ENCODE assay signal across 1 cellular context in the genomic region with DNA sequence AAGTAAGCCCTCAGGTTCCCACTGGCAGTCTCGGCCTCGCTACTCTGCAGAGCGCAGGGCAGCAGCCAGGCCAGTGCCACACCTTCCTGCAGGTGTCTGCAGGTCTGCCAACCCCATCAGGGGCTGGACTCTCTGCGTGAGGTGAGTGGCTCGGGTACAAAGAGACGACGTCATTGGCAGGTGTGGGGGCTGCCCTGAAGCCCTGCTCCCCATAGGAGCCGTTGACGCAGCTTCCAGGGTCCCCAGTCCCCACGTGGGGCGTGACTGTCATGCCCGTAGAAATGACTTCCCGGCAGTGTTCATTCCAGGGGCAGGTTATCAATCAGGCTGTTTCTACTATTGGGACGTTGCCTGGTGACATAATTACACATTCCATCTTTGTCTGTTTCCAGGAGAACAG.
TF ChIP-seq lines count a peak whose summit lies in the region.

No MANE protein-coding gene starts in this region.

TF ChIP-seq in HepG2, 621 proteins besides CTCF, POLR2A, EP300 and RAD21 (continued from another document):
- TF ChIP-seq, protein P1, sequence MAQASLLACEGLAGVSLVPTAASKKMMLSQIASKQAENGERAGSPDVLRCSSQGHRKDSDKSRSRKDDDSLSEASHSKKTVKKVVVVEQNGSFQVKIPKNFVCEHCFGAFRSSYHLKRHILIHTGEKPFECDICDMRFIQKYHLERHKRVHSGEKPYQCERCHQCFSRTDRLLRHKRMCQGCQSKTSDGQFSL (CRISPR knock-in tag; IDR thresholded peaks at IDR 0.05), result no peak
TF ChIP-seq in HepG2: peak in this region for 1.
